ENCODE assay signal across 14 cellular contexts in the genomic region with DNA sequence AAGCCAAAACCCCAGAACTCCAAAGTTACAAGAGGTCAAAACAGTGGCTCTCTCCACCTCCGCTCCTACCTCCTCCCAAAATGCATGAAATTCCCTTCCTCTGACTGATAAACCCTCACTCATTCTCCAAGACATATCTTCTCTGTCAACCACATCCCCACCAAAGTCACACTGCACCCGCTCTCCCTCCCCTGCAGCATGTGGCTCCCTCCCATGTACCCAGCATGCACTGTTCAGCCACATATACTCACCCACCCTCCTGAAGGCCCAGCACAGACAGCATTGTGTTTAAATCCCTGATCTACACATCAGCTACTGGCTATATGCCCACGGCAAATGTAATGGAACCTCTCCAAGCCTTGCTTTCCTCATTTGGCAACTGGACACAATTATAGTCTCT.
DNase-seq lines count a peak whose midpoint lies in the region; ATAC-seq and TF ChIP-seq lines count a peak whose summit lies in the region.
"Had no signal": no experiment of that assay in that cellular context is flagged by ENCODE, and none has a peak within 500 bp of the region (broad histone marks: within the 10 kb centered on the region; RNA-seq: fewer than 3 reads in every experiment).

No MANE protein-coding gene starts in this region.

- no peak overlapping the region for H3K4me3 ChIP-seq in fibroblast of mammary gland (ENCODE audit: control insufficient read depth, low read depth, low read length)
- H3K4me3 ChIP-seq: psoas muscle had no signal

- CTCF ChIA-PET in RWPE1 (lab: Yijun Ruan, JAX): interaction anchor here (0.8 kb wide), 1 partner anchor 39 kb away, joined by 3 read pairs; no protein-coding TSS in a partner anchor

- POLR2A ChIA-PET in RWPE1 (lab: Yijun Ruan, JAX; ENCODE audit: low non-redundant PET): no interaction called here

- no peak for TF ChIP-seq CTCF in RWPE1 (conservative IDR thresholded peaks at IDR 0.05; ENCODE audit: low read depth)
- no peak for TF ChIP-seq CTCF in fibroblast of mammary gland (conservative IDR thresholded peaks at IDR 0.05; ENCODE audit: control insufficient read depth, insufficient read depth, low read depth, low read length)

- DNase-seq in 8988T (peak; percentile 59), GM03348 (ENCODE audit: low spot score) (peak; percentile 72), RWPE1 (ENCODE audit: low spot score) (no peak), fibroblast of mammary gland (ENCODE audit: low read depth) (peak; percentile 68), epidermal melanocyte (ENCODE audit: insufficient read length, low spot score) (no peak), islet precursor cell (no peak)
- DNase-seq in stimulated activated CD4-positive, alpha-beta T cell treated with anti-CD3 and anti-CD28 coated beads, Interleukin-4, amount 100 ng/mL, for 1 hour: no peak
- DNase-seq: activated CD4-positive, alpha-beta memory T cell treated with anti-CD3 and anti-CD28 coated beads for 36 hours; activated gamma-delta T cell; cerebellar nuclear complex; NCI-H2171 treated with DMSO at 0.1 percent for 48 hours; psoas muscle; stimulated activated naive CD8-positive, alpha-beta T cell treated with anti-CD3 and anti-CD28 coated beads, Interleukin-15, Interleukin-2, amounts not matched to agents 100 U/mL and 50 U/mL, for 24 hours had no signal

- no peak for ATAC-seq in GM18909 (IDR thresholded peaks at IDR 0.05; ENCODE audit: poor library complexity, unreplicated experiment)
- ATAC-seq: psoas muscle; stimulated activated naive CD8-positive, alpha-beta T cell treated with anti-CD3 and anti-CD28 coated beads, Interleukin-15, Interleukin-2, amounts not matched to agents 100 U/mL and 50 U/mL, for 24 hours had no signal

- peak overlapping the region; percentile 62 for H3K27ac ChIP-seq in RWPE1
- H3K27ac ChIP-seq: psoas muscle had no signal

Comparison
In these comparisons a context has a peak if more than half of its experiments do, and no peak if none do; other contexts are left out.
1. DNase-seq: peak in 8988T (single experiment), GM03348 (single experiment) and fibroblast of mammary gland (single experiment); none in RWPE1 (single experiment), epidermal melanocyte (single experiment), islet precursor cell (single experiment) and stimulated activated CD4-positive, alpha-beta T cell treated with anti-CD3 and anti-CD28 coated beads, Interleukin-4, amount 100 ng/mL, for 1 hour (single experiment).